Comparison of ENCODE assay signal across 19 cellular contexts in the genomic region with DNA sequence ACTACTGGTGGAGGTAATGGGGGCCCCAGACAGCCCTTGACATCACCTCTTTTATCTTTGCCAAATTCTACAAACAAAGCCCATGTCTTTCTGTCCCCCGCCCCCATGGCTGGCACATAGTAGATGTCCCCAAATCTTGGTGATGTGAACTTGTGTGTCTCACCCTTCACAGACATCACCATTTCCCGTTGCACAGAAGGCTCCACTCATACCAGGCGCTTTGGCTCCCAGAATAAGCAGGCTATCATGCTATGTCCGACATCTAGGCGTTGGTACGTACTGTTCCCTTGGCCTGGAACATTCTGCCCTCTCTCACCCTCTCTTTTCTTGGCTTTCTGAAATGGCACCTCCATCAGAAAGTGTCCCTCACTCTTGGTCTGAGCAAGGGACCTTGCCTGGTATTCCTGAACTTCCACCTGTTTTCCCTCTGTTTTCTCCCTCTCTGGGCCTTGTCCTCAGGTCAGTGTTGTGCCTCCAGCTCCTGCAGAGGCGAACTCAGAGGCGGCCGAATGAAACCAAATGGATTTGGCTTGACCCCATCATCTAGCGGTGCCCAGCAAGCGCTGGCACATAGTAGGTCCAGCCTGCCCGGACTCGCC. TPM values are rescaled to one million over a fixed set of nuclear protein-coding genes. Genes with fewer than 3 reads are reported as not detected.
DNase-seq lines count a peak whose midpoint lies in the region; ATAC-seq, FAIRE-seq and TF ChIP-seq lines count a peak whose summit lies in the region.
"Had no signal": no experiment of that assay in that cellular context is flagged by ENCODE, and none has a peak within 500 bp of the region (broad histone marks: within the 10 kb centered on the region; RNA-seq: fewer than 3 reads in every experiment).

No MANE protein-coding gene starts in this region.

- H3K9me3 ChIP-seq in Panc1 (ENCODE audit: control insufficient read depth, insufficient read depth, low read depth, low read length) = no peaks in the 10 kb centered on the region
- no peaks in the 10 kb centered on the region for H3K9me3 ChIP-seq in esophagus muscularis mucosa
- no peaks in the 10 kb centered on the region for H3K9me3 ChIP-seq in lower lobe of right lung
- no peaks in the 10 kb centered on the region for H3K9me3 ChIP-seq in testis
- H3K9me3 ChIP-seq: BE2C had no signal

- intact Hi-C loops in Panc1 (cut with micrococcal nuclease; ENCODE audit: unreplicated experiment) = no loop called here
- intact Hi-C loops in esophagus muscularis mucosa (cut with DNase I) = no loop called here
- intact Hi-C loops in lower lobe of right lung (cut with DNase I) = no loop called here
- intact Hi-C loops in testis (cut with DNase I; ENCODE audit: low total_unique reads) = no loop called here

- FAIRE-seq in HTR-8/SVneo (lab: Jason Lieb, UNC) = no peak
- FAIRE-seq: frontal cortex, small intestine had no signal

- peak overlapping the region; percentile 91 for H3K27ac ChIP-seq in Panc1 (ENCODE audit: low read length)
- H3K27ac ChIP-seq in esophagus muscularis mucosa (replicated peaks in 1 of 4) = peak overlapping the region; percentile 80 to 88 (median 85)
- peak overlapping the region; percentile 80 for H3K27ac ChIP-seq in lower lobe of right lung
- H3K27ac ChIP-seq in testis = peak overlapping the region; percentile 14 to 79
- H3K27ac ChIP-seq: brain microvascular endothelial cell had no signal

- POLR2A ChIA-PET in Panc1 (lab: Charles Lee) = interaction anchor here (1.0 kb wide), 1 partner anchor 15 kb away, joined by 3 read pairs; no protein-coding TSS in a partner anchor

- DNase-seq in Panc1 (ENCODE audit: low read depth, low spot score) (no peak), esophagus muscularis mucosa (ENCODE audit: extremely low spot score) (no peak), lower lobe of right lung (no peak), testis (peak; percentile 50), HTR-8/SVneo (ENCODE audit: insufficient read length, low spot score) (no peak), hypothalamus (lab: John Stamatoyannopoulos, UW) (no peak), D341Med (ENCODE audit: low spot score) (no peak)
- DNase-seq in activated CD4-positive, alpha-beta T cell treated with anti-CD3 and anti-CD28 coated beads for 4 hours = no peak
- DNase-seq: activated CD8-positive, alpha-beta T cell treated with anti-CD3 and anti-CD28 coated beads for 36 hours; activated effector memory CD4-positive, alpha-beta T cell treated with Interleukin-2 at 50 U/mL for 16 hours; effector memory CD8-positive, alpha-beta T cell; naive thymus-derived CD4-positive, alpha-beta T cell; SIG-M5 had no signal

- in situ Hi-C loops in Panc1 (cut with HindIII; ENCODE audit: low pct_unique_long_range_greater_than_20kb, low sequenced_read_pairs) = no loop called here

- TF ChIP-seq EP300 in esophagus muscularis mucosa (IDR thresholded peaks at IDR 0.05) = peak; percentile 95

- H3K4me1 ChIP-seq in Panc1 (ENCODE audit: control insufficient read depth, insufficient read depth, low read length) = peaks cover 56% of the 10 kb centered on the region
- peaks cover 42 to 77% (median 68%) of the 10 kb centered on the region in 4 donors for H3K4me1 ChIP-seq in esophagus muscularis mucosa
- peaks cover 26% of the 10 kb centered on the region for H3K4me1 ChIP-seq in lower lobe of right lung
- H3K4me1 ChIP-seq in testis = peaks cover 18% of the 10 kb centered on the region
- H3K4me1 ChIP-seq: BE2C had no signal

- CTCF ChIA-PET in Panc1 (lab: Charles Lee) = no interaction called here

- no TSS peak for BruUV-seq in Panc1 (replicated peaks; lab: Mats Ljungman, UMichigan)

- H3K4me3 ChIP-seq in Panc1 (ENCODE audit: low read depth in 2 of 2, low read length in 2 of 2) (no peak overlapping the region), esophagus muscularis mucosa (peak overlapping the region; percentile 42 to 55 (median 49)), lower lobe of right lung (peak overlapping the region; percentile 42), testis (no peak overlapping the region)

- no peaks in the 10 kb centered on the region for H3K36me3 ChIP-seq in Panc1 (ENCODE audit: control insufficient read depth, insufficient read depth, low read length)
- no peaks in the 10 kb centered on the region for H3K36me3 ChIP-seq in esophagus muscularis mucosa
- H3K36me3 ChIP-seq in lower lobe of right lung = no peaks in the 10 kb centered on the region
- H3K36me3 ChIP-seq in testis (ENCODE audit: low read depth, missing control alignments) = no peaks in the 10 kb centered on the region
- H3K36me3 ChIP-seq: BE2C, brain microvascular endothelial cell had no signal

- TF ChIP-seq POLR2A in esophagus muscularis mucosa (IDR thresholded peaks at IDR 0.05; ENCODE audit: low read depth) = no peak
- TF ChIP-seq POLR2A in testis (IDR thresholded peaks at IDR 0.05) = no peak

- 50% methylated on average over 13 of the region's 13 CpGs for WGBS in esophagus muscularis mucosa
- WGBS in testis, 2 donors = 45 to 51% methylated on average over 10 to 12 of the region's 13 CpGs

- TF ChIP-seq CTCF in Panc1 (IDR thresholded peaks at IDR 0.05) (no peak), esophagus muscularis mucosa (IDR thresholded peaks at IDR 0.05) (no peak), lower lobe of right lung (IDR thresholded peaks at IDR 0.05) (no peak), testis (IDR thresholded peaks at IDR 0.05) (no peak)

- H3K27me3 ChIP-seq in Panc1 (ENCODE audit: control insufficient read depth, insufficient read depth, low read length) (no peaks in the 10 kb centered on the region), esophagus muscularis mucosa (no peaks in the 10 kb centered on the region), lower lobe of right lung (ENCODE audit: low read depth) (no peaks in the 10 kb centered on the region), testis (no peaks in the 10 kb centered on the region)
- H3K27me3 ChIP-seq: BE2C had no signal

- peak; percentile 55 for ATAC-seq in Panc1
- ATAC-seq in lower lobe of right lung = peak; percentile 48 to 70
- ATAC-seq: activated CD8-positive, alpha-beta T cell treated with anti-CD3 and anti-CD28 coated beads for 36 hours; effector memory CD8-positive, alpha-beta T cell had no signal

RNA-seq across cellular contexts. Expression of gene CCN5, which starts 1.0 kb away (rescaled TPM):
- total RNA-seq in Panc1 (2021; ENCODE audit: unreplicated experiment) = 15.2 TPM
- polyA plus RNA-seq in Panc1 (2012; ENCODE audit: insufficient read length) = 32.0 TPM
- 100 to 1,000 TPM; 350 to 833 (median 456) TPM for total RNA-seq in esophagus muscularis mucosa
- total RNA-seq in lower lobe of right lung = 42.3 TPM
- 100 to 1,000 TPM in 1 of 2 donors, 10 to 100 TPM in 1; 37.0 to 152 TPM for total RNA-seq in testis
- 52.0 TPM for polyA plus RNA-seq in testis (ENCODE audit: insufficient read depth, low read depth, low replicate concordance)
- total RNA-seq: activated CD8-positive, alpha-beta T cell treated with anti-CD3 and anti-CD28 coated beads for 36 hours; frontal cortex; kidney epithelial cell; naive thymus-derived CD4-positive, alpha-beta T cell; urinary bladder had no signal
- polyA plus RNA-seq: naive thymus-derived CD4-positive, alpha-beta T cell had no signal

RNA-seq across cellular contexts. Expression of gene KCNK15, which starts 31.5 kb away (rescaled TPM):
- total RNA-seq in Panc1 (2021; ENCODE audit: unreplicated experiment) = 7.4 TPM
- polyA plus RNA-seq in Panc1 (2012; ENCODE audit: insufficient read length) = 13.2 TPM
- total RNA-seq in esophagus muscularis mucosa = 1 to 10 TPM; 3.6 to 5.6 (median 5.0) TPM
- 0.89 TPM for total RNA-seq in lower lobe of right lung
- 10 to 100 TPM; 16.9 to 23.4 TPM for total RNA-seq in testis
- polyA plus RNA-seq in testis (ENCODE audit: insufficient read depth, low read depth, low replicate concordance) = 4.4 TPM
- total RNA-seq: frontal cortex had no signal
- polyA plus RNA-seq: naive thymus-derived CD4-positive, alpha-beta T cell had no signal

Comparison
In these comparisons a context has a peak if more than half of its experiments do, and no peak if none do; other contexts are left out.
1. H3K4me3 ChIP-seq: peak in esophagus muscularis mucosa (4 of 4) and lower lobe of right lung (single experiment); none in Panc1 (0 of 2) and testis (0 of 2).
2. Peak in every context shown above with its lines, with median percentiles within 50 percentile points of each other: H3K27ac ChIP-seq.